ENCODE assay signal across 1 cellular context in the genomic region with DNA sequence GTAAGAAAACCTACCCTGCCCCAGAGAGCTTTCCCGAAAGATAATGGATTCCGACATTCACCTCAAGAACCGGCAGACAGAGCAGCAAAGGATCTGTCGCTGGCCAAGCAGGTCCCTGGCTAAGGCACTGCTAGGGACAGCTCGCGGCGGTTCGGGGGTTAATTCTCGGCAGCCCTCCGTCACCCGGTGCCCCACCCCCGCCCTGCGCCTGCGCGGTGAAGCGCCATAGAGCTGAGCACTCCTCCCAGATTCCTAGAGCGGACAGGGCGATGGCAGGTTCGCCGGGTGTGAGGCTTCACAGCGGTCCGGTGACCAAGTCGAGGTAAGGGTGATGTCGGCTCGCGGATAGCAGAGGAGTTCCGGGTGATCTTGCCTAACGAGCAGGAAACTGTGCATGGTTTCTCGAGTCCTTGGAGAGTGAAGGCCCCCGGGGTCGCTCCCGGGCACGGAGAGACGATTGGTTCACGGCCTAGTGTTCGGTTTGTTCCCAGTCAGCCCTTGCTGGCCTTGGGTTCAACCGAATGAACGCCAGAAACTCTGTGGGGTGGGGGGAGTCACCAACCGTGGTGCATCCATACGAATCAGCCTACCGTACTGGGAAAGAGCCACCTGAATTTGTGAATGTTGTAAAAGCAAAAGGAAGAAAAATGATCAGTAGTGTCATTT.
A peak's percentile ranks its signal among the peaks of the same experiment; 100 is the strongest.
TF ChIP-seq lines count a peak whose summit lies in the region.

A gene (minus strand): TSS at position 160 of the 666 bp plus-strand sequence. CDS start 25,877 bp downstream, outside the sequence.

TF ChIP-seq in HCT116, 20 proteins besides CTCF, POLR2A, EP300 and RAD21 (continued from another document):
- TF ChIP-seq, protein P1, sequence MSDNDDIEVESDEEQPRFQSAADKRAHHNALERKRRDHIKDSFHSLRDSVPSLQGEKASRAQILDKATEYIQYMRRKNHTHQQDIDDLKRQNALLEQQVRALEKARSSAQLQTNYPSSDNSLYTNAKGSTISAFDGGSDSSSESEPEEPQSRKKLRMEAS (IDR thresholded peaks at IDR 0.05): peak; percentile 72
- TF ChIP-seq, protein P2, sequence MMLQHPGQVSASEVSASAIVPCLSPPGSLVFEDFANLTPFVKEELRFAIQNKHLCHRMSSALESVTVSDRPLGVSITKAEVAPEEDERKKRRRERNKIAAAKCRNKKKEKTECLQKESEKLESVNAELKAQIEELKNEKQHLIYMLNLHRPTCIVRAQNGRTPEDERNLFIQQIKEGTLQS (IDR thresholded peaks at IDR 0.05): no peak
- peak; percentile 60; the same call in 1 of the 2 replicates for TF ChIP-seq EGR1 (IDR thresholded peaks at IDR 0.05; ENCODE audit: low read depth)
- TF ChIP-seq ELF1 (IDR thresholded peaks at IDR 0.05; ENCODE audit: borderline replicate concordance, low read depth): peak; percentile 25; the same call in 1 of the 2 replicates
- TF ChIP-seq CBX3 (IDR thresholded peaks at IDR 0.05; ENCODE audit: low read depth): peak; percentile 96
- TF ChIP-seq FOSL1 (IDR thresholded peaks at IDR 0.05; ENCODE audit: low read depth): no peak
- TF ChIP-seq ZFX (IDR thresholded peaks at IDR 0.05): peak; percentile 87
- no peak for TF ChIP-seq CEBPB (IDR thresholded peaks at IDR 0.05; ENCODE audit: low read depth)
- TF ChIP-seq, protein P3, sequence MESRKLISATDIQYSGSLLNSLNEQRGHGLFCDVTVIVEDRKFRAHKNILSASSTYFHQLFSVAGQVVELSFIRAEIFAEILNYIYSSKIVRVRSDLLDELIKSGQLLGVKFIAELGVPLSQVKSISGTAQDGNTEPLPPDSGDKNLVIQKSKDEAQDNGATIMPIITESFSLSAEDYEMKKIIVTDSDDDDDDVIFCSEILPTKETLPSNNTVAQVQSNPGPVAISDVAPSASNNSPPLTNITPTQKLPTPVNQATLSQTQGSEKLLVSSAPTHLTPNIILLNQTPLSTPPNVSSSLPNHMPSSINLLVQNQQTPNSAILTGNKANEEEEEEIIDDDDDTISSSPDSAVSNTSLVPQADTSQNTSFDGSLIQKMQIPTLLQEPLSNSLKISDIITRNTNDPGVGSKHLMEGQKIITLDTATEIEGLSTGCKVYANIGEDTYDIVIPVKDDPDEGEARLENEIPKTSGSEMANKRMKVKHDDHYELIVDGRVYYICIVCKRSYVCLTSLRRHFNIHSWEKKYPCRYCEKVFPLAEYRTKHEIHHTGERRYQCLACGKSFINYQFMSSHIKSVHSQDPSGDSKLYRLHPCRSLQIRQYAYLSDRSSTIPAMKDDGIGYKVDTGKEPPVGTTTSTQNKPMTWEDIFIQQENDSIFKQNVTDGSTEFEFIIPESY (IDR thresholded peaks at IDR 0.05; ENCODE audit: extremely low read depth, insufficient replicate concordance, low read length): no peak
- TF ChIP-seq ZNF274 (IDR thresholded peaks at IDR 0.05; ENCODE audit: low read depth, low read length): no peak
- no peak for TF ChIP-seq JUND (IDR thresholded peaks at IDR 0.05)
TF ChIP-seq in HCT116: peak in this region for 9.
